Comparison of ENCODE assay signal across 8 cellular contexts in genomic region chr2:210171309-210172218, GRCh38. TPM values are rescaled to one million over a fixed set of nuclear protein-coding genes. Genes with fewer than 3 reads are reported as not detected.
DNase-seq lines count a peak whose midpoint lies in the region; ATAC-seq, FAIRE-seq and TF ChIP-seq lines count a peak whose summit lies in the region.

KANSL1L (minus strand) TSS chr2:210171409; CDS start chr2:210154582, 16,827 bp downstream.

- ATAC-seq in HG02852 (IDR thresholded peaks at IDR 0.05; ENCODE audit: unreplicated experiment) (peak; percentile 70), left cardiac atrium (peak; percentile 95 to 96), upper lobe of left lung (ENCODE audit: low FRiP score in 2 of 2) (peak; percentile 96 to 98)

- TF ChIP-seq POLR2A in GM12892 (IDR thresholded peaks at IDR 0.05; ENCODE audit: low read depth, low read length) (no peak; the same call in 1 of the 2 replicates), upper lobe of left lung (IDR thresholded peaks at IDR 0.05) (peak in 2 of 4 donors; percentile 38 to 93)

- DNase-seq in GM12892 (ENCODE audit: insufficient read length) = peak; percentile 76
- DNase-seq in NCI-H1436 treated with DMSO at 0.1 percent for 48 hours (lab: John Stamatoyannopoulos, UW) = peak; percentile 88
- peak; percentile 93 for DNase-seq in T follicular helper cell (ENCODE audit: low read depth)
- DNase-seq in amniotic epithelial cell (ENCODE audit: low read depth) = peak; percentile 93
- DNase-seq in left cardiac atrium = peak; percentile 99
- peak; percentile 100 for DNase-seq in posterior vena cava (ENCODE audit: low spot score)
- DNase-seq in upper lobe of left lung = peak; percentile 99 to 100

- peaks cover 16 to 34% (median 30%) of the 10 kb centered on the region in 4 donors for H3K4me1 ChIP-seq in upper lobe of left lung

- peak; percentile 100 for FAIRE-seq in GM12892 (lab: Jason Lieb, UNC)

- H3K27ac ChIP-seq in upper lobe of left lung = peak within 1 kb of the TSS; percentile 99 to 100 (median 100)

- peak within 1 kb of the TSS; percentile 76 to 91 (median 90) for H3K4me3 ChIP-seq in upper lobe of left lung

- H3K9me3 ChIP-seq in upper lobe of left lung = no peaks in the 10 kb centered on the region

- intact Hi-C loops in left cardiac atrium (cut with DNase I) (loop anchor here in 1 of 2 donors (5.0 kb wide), 1 partner anchor 169 kb away; the partner anchor contains the start of gene RPE), posterior vena cava (cut with DNase I) (no loop called here)

- no peak for TF ChIP-seq CTCF in upper lobe of left lung (IDR thresholded peaks at IDR 0.05)

- TF ChIP-seq EP300 in upper lobe of left lung (IDR thresholded peaks at IDR 0.05) = peak in 1 of 4 donors; percentile 66

- H3K27me3 ChIP-seq in upper lobe of left lung = no peaks in the 10 kb centered on the region

- WGBS in upper lobe of left lung, 2 donors = 0 to 1% methylated on average over 40 to 42 of the region's 67 CpGs

- no peaks in the 10 kb centered on the region for H3K36me3 ChIP-seq in upper lobe of left lung

RNA-seq across cellular contexts. Expression of gene KANSL1L, which starts in this region (rescaled TPM):
- polyA plus RNA-seq in GM12892 (2012; ENCODE audit: missing spikeins) = 5.4 TPM
- total RNA-seq in left cardiac atrium (10 to 100 TPM; 15.5 to 17.1 TPM), posterior vena cava (10 to 100 TPM; 25.7 to 28.8 TPM), upper lobe of left lung (100 to 1,000 TPM in 1 of 6 donors, 10 to 100 TPM in 5; 26.7 to 164 (median 46.7) TPM)

Comparison
In these comparisons a context has a peak if more than half of its experiments do, and no peak if none do; other contexts are left out.
1. Peak in every context shown above with its lines: DNase-seq, ATAC-seq, H3K4me3 ChIP-seq and H3K27ac ChIP-seq.